In the genomic region with DNA sequence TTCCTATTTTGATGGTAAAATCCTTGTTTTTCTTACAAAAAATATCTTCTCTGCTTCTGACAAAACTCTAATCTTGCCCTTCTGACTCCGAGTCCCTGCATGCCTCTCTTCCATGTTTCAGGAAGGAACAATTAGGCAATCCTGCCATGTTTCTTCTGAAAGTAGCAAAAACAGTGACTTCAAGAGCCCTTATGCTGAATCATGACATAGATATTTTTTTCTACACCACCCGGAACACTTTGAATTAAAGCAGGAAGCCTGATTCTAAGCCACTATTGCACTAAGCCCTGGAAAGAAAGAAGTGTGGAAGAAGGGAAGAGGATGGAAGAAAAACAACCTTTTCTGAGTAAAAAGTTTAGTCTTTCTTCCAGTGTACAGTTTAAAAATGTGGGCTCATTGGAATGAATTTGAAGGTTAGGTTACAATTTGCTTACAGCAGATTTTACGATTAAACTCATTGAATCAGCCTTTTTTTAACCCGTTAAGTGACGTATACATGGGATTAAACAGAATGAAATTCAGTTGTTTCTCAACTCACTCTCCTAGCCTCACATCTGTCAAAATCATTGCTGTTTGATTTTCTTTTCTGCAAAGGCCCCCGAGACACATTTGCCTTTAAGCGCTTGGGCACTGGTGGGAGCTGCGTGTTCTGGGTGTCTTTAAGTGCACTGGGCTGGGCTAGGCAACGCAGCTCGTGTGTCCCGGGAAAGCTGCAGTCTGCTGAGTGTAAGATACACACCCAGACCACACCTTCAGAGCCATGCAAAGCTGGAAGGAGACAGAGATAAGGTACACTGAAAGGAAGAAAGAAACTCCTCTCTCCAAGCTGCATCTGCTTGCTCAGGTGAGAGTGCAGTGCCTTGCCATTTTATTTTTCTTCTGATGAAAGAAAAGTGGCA, we compare ENCODE assay signal across 7 cellular contexts.
DNase-seq lines count a peak whose midpoint lies in the region; ATAC-seq and TF ChIP-seq lines count a peak whose summit lies in the region.

No MANE protein-coding gene starts in this region.

- WGBS in esophagus muscularis mucosa = 59% methylated on average over 11 of the region's 11 CpGs

- peak; percentile 83 for DNase-seq in SK-N-MC (ENCODE audit: low read depth, low spot score)
- DNase-seq in esophagus muscularis mucosa (ENCODE audit: extremely low spot score) = no peak
- DNase-seq in globus pallidus (ENCODE audit: low spot score) = no peak
- no peak for DNase-seq in GM13976 (ENCODE audit: low spot score)

- intact Hi-C loops in esophagus muscularis mucosa (cut with DNase I) = no loop called here

- no peaks in the 10 kb centered on the region for H3K9me3 ChIP-seq in SK-N-MC (ENCODE audit: low read depth, low read length)
- no peaks in the 10 kb centered on the region for H3K9me3 ChIP-seq in esophagus muscularis mucosa

- H3K27ac ChIP-seq in SK-N-MC (peak overlapping the region; percentile 99), esophagus muscularis mucosa (replicated peaks in 1 of 4) (peak overlapping the region; percentile 25 to 70 (median 52)), rectal smooth muscle tissue (ENCODE audit: low read depth, low read length) (peak overlapping the region; percentile 20)

- ATAC-seq in GM21390 (IDR thresholded peaks at IDR 0.05; ENCODE audit: unreplicated experiment) = peak; percentile 14
- ATAC-seq in GM19324 (IDR thresholded peaks at IDR 0.05; ENCODE audit: low FRiP score, unreplicated experiment) = no peak

- peaks cover 5 to 56% (median 52%) of the 10 kb centered on the region in 4 donors for H3K4me1 ChIP-seq in esophagus muscularis mucosa
- H3K4me1 ChIP-seq in rectal smooth muscle tissue (ENCODE audit: control insufficient read depth, insufficient read depth, low read length) = no peaks in the 10 kb centered on the region

- H3K4me3 ChIP-seq in SK-N-MC = peak overlapping the region; percentile 64
- no peak overlapping the region for H3K4me3 ChIP-seq in esophagus muscularis mucosa
- H3K4me3 ChIP-seq in rectal smooth muscle tissue (ENCODE audit: low read length) = peak overlapping the region; percentile 9

- no peak for TF ChIP-seq EP300 in esophagus muscularis mucosa (IDR thresholded peaks at IDR 0.05)

- no peak for TF ChIP-seq CTCF in esophagus muscularis mucosa (IDR thresholded peaks at IDR 0.05)
- no peak for TF ChIP-seq CTCF in GM13976 (IDR thresholded peaks at IDR 0.05; ENCODE audit: borderline replicate concordance, control extremely low read depth, extremely low read depth, insufficient read depth, missing control alignments)

- H3K36me3 ChIP-seq in SK-N-MC (ENCODE audit: insufficient read depth, low read length) (no peaks in the 10 kb centered on the region), esophagus muscularis mucosa (no peaks in the 10 kb centered on the region), rectal smooth muscle tissue (ENCODE audit: control insufficient read depth, insufficient read depth, low read length) (no peaks in the 10 kb centered on the region)

- H3K27me3 ChIP-seq in esophagus muscularis mucosa (no peaks in the 10 kb centered on the region), rectal smooth muscle tissue (ENCODE audit: control insufficient read depth, insufficient read depth, low read length) (no peaks in the 10 kb centered on the region)

- no peak for TF ChIP-seq POLR2A in esophagus muscularis mucosa (IDR thresholded peaks at IDR 0.05; ENCODE audit: low read depth)

- in situ Hi-C loops in GM13976 (cut with MboI; ENCODE audit: low sequenced_read_pairs, unreplicated experiment) = no loop called here

- H3K9ac ChIP-seq in SK-N-MC (ENCODE audit: insufficient read length) (peak overlapping the region; percentile 75), rectal smooth muscle tissue (ENCODE audit: low read length) (no peak overlapping the region)

Comparison
In these comparisons a context has a peak if more than half of its experiments do, and no peak if none do; other contexts are left out.
1. H3K27ac ChIP-seq: peak in every context shown above with its lines; median percentile 99 in SK-N-MC; 52 in esophagus muscularis mucosa; 20 in rectal smooth muscle tissue.
2. H3K4me3 ChIP-seq: peak in SK-N-MC (single experiment) and rectal smooth muscle tissue (single experiment); none in esophagus muscularis mucosa (0 of 4).